In the genomic region with DNA sequence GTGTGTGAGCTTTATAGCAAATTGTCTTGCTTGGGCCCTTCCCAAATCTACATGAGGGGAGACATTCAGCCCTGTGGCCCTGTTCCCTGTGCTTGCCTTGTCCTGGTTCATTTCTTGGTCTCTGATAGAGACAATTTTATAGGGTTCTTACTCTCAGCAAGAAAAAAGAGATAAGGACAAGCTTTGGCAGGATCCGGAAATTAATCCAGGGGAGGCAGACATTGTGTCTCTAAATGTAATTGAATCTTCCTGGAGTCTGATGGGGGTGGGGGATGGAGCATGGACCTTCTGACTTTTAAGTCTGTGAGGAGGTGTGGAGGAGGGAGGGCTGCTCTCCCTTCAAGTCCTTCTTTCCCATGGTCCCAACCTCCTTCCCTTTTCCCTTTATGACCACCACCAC, we compare ENCODE assay signal across 27 cellular contexts.
"Had no signal": no experiment of that assay in that cellular context is flagged by ENCODE, and none has a peak within 500 bp of the region (broad histone marks: within the 10 kb centered on the region; RNA-seq: fewer than 3 reads in every experiment).

No MANE protein-coding gene starts in this region.

- H3K9me3 ChIP-seq: heart left ventricle, left ventricle myocardium inferior, lower lobe of right lung, mucosa of descending colon, ovary, psoas muscle, testis, tibial artery had no signal

- H3K27ac ChIP-seq: dorsolateral prefrontal cortex, heart left ventricle, hepatocyte, left ventricle myocardium inferior, lower lobe of right lung, ovary, psoas muscle, skin epidermis, spleen, testis, tibial artery had no signal

- DNase-seq: dorsolateral prefrontal cortex; effector CD4-positive, alpha-beta T cell; heart left ventricle; left cardiac atrium; left ventricle myocardium inferior; lower lobe of right lung; mucosa of descending colon; naive B cell; occipital lobe; ovary; posterior cingulate gyrus; psoas muscle; right cardiac atrium; spleen; stimulated activated CD4-positive, alpha-beta T cell treated with anti-CD3 and anti-CD28 coated beads, Interleukin-4, amount 100 ng/mL, for 4 hours; stimulated activated naive CD8-positive, alpha-beta T cell treated with anti-CD3 and anti-CD28 coated beads, Interleukin-15, Interleukin-2, amounts not matched to agents 100 U/mL and 50 U/mL, for 24 hours; substantia nigra; testis; tibial artery had no signal

- H3K4me1 ChIP-seq: heart left ventricle, left ventricle myocardium inferior, lower lobe of right lung, psoas muscle, spleen, testis, tibial artery had no signal

- H3K9me3 Mint-ChIP-seq: natural killer cell treated with Interleukin-12 subunit alpha and Interleukin-12 subunit beta and Interleukin-15 and Interleukin-18, amount 100 ng/mL, for 72 hours; stimulated activated memory B cell treated with anti-CD40 and anti-IgM and Interleukin-4, amounts not matched to agents 10 μg/mL and 1 μg/mL and 100 μg/mL, for 72 hours had no signal

- ATAC-seq: heart left ventricle; left cardiac atrium; lower lobe of right lung; mucosa of descending colon; natural killer cell treated with Interleukin-12 subunit alpha and Interleukin-12 subunit beta and Interleukin-15 and Interleukin-18, amount 100 ng/mL, for 72 hours; psoas muscle; right cardiac atrium; stimulated activated memory B cell treated with anti-CD40 and anti-IgM and Interleukin-4, amounts not matched to agents 10 μg/mL and 1 μg/mL and 100 μg/mL, for 72 hours; stimulated activated naive CD8-positive, alpha-beta T cell treated with anti-CD3 and anti-CD28 coated beads, Interleukin-15, Interleukin-2, amounts not matched to agents 100 U/mL and 50 U/mL, for 24 hours had no signal

- H3K36me3 ChIP-seq: heart left ventricle, left ventricle myocardium inferior, lower lobe of right lung, ovary, spleen, tibial artery had no signal

- H3K27me3 Mint-ChIP-seq: natural killer cell treated with Interleukin-12 subunit alpha and Interleukin-12 subunit beta and Interleukin-15 and Interleukin-18, amount 100 ng/mL, for 72 hours; stimulated activated memory B cell treated with anti-CD40 and anti-IgM and Interleukin-4, amounts not matched to agents 10 μg/mL and 1 μg/mL and 100 μg/mL, for 72 hours; type B pancreatic cell had no signal

- FAIRE-seq: colon, frontal cortex, islet of Langerhans had no signal

- H3K36me3 Mint-ChIP-seq: naive B cell; natural killer cell treated with Interleukin-12 subunit alpha and Interleukin-12 subunit beta and Interleukin-15 and Interleukin-18, amount 100 ng/mL, for 72 hours; stimulated activated memory B cell treated with anti-CD40 and anti-IgM and Interleukin-4, amounts not matched to agents 10 μg/mL and 1 μg/mL and 100 μg/mL, for 72 hours; type B pancreatic cell had no signal

- H2AFZ ChIP-seq: hepatocyte had no signal

- H3K27ac Mint-ChIP-seq: naive B cell; natural killer cell treated with Interleukin-12 subunit alpha and Interleukin-12 subunit beta and Interleukin-15 and Interleukin-18, amount 100 ng/mL, for 72 hours; stimulated activated memory B cell treated with anti-CD40 and anti-IgM and Interleukin-4, amounts not matched to agents 10 μg/mL and 1 μg/mL and 100 μg/mL, for 72 hours; type B pancreatic cell had no signal

- H3K4me1 Mint-ChIP-seq: naive B cell; stimulated activated memory B cell treated with anti-CD40 and anti-IgM and Interleukin-4, amounts not matched to agents 10 μg/mL and 1 μg/mL and 100 μg/mL, for 72 hours had no signal

- H3K4me3 Mint-ChIP-seq: naive B cell; natural killer cell treated with Interleukin-12 subunit alpha and Interleukin-12 subunit beta and Interleukin-15 and Interleukin-18, amount 100 ng/mL, for 72 hours; stimulated activated memory B cell treated with anti-CD40 and anti-IgM and Interleukin-4, amounts not matched to agents 10 μg/mL and 1 μg/mL and 100 μg/mL, for 72 hours; type B pancreatic cell had no signal

- H3K4me3 ChIP-seq: dorsolateral prefrontal cortex, heart left ventricle, hepatocyte, left ventricle myocardium inferior, lower lobe of right lung, mucosa of descending colon, ovary, psoas muscle, skin epidermis, spleen, testis, tibial artery had no signal

- H3K79me2 ChIP-seq: hepatocyte had no signal

- H3K4me2 ChIP-seq: hepatocyte had no signal

- H3K27me3 ChIP-seq: heart left ventricle, hepatocyte, ovary, spleen, testis, tibial artery had no signal
